ENCODE assay signal across 14 cellular contexts in the genomic region with DNA sequence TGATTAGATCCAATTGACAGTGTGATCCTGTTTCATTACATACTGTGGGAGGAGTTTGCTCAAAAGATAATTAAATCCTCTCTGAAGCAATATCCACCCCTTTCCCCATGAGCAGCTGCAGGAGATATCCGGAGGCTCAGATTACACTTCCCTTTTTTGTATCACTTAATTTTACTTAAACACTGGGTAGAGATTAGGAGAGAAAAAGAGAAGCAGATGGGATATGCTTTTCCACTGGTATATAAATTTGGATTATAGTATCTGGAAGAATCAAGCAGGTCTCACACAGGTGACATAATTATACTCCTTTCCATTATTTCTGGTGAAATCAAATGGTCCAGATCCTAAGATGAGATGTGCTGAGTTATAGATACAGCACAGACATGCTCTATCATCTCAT.
A peak's percentile ranks its signal among the peaks of the same experiment; 100 is the strongest.
DNase-seq lines count a peak whose midpoint lies in the region; ATAC-seq, FAIRE-seq and TF ChIP-seq lines count a peak whose summit lies in the region.
"Had no signal": no experiment of that assay in that cellular context is flagged by ENCODE, and none has a peak within 500 bp of the region (broad histone marks: within the 10 kb centered on the region; RNA-seq: fewer than 3 reads in every experiment).

No MANE protein-coding gene starts in this region.

- H3K4me1 ChIP-seq in OCI-LY3 (ENCODE audit: low read length) = peaks cover 18% of the 10 kb centered on the region
- H3K4me1 ChIP-seq: adrenal gland, gastrocnemius medialis had no signal

- H3K36me3 ChIP-seq in OCI-LY3 (replicated peaks; ENCODE audit: low read depth, low read length) = no peaks in the 10 kb centered on the region
- H3K36me3 ChIP-seq: adrenal gland, gastrocnemius medialis, MG63, thoracic aorta had no signal

- H3K4me2 ChIP-seq in OCI-LY3 (ENCODE audit: low read length) = peak overlapping the region; percentile 45

- no peak overlapping the region for H3K9ac ChIP-seq in OCI-LY3 (ENCODE audit: low read length)

- TF ChIP-seq POLR2A in GM12891 (IDR thresholded peaks at IDR 0.05; ENCODE audit: low read depth, low read length) = no peak

- H3K79me2 ChIP-seq in OCI-LY3 (ENCODE audit: low read length) = no peaks in the 10 kb centered on the region

- H3K9me3 ChIP-seq in OCI-LY3 (ENCODE audit: insufficient read depth, low read length) = no peaks in the 10 kb centered on the region
- H3K9me3 ChIP-seq: adrenal gland, gastrocnemius medialis, MG63, thoracic aorta had no signal

- H3K4me3 Mint-ChIP-seq in nephron progenitor cell = no peak overlapping the region
- H3K4me3 Mint-ChIP-seq: naive thymus-derived CD8-positive, alpha-beta T cell had no signal

- no peaks in the 10 kb centered on the region for H3K36me3 Mint-ChIP-seq in nephron progenitor cell (ENCODE audit: low read depth)
- H3K36me3 Mint-ChIP-seq: naive thymus-derived CD8-positive, alpha-beta T cell had no signal

- no peak for FAIRE-seq in GM12891 (lab: Jason Lieb, UNC)

- no peak overlapping the region for H2AFZ ChIP-seq in OCI-LY3 (ENCODE audit: low read depth, low read length)

- H4K20me1 ChIP-seq in OCI-LY3 (ENCODE audit: insufficient read depth, low read length) = no peaks in the 10 kb centered on the region

- H3K27ac Mint-ChIP-seq in nephron progenitor cell = no peak overlapping the region
- H3K27ac Mint-ChIP-seq: naive thymus-derived CD8-positive, alpha-beta T cell had no signal

- DNase-seq in GM12891 (ENCODE audit: insufficient read length, low spot score) (no peak), NCI-H146 treated with DMSO at 0.1 percent for 48 hours (lab: John Stamatoyannopoulos, UW; ENCODE audit: unreplicated experiment) (peak; percentile 99), iris pigment epithelial cell (ENCODE audit: low read depth) (peak; percentile 11), nephron progenitor cell (no peak), HT-29 (ENCODE audit: low spot score) (no peak)
- DNase-seq: activated T-cell treated with anti-CD3 and anti-CD28 coated beads for 4 hours; adrenal gland; gastrocnemius medialis; MG63; naive thymus-derived CD8-positive, alpha-beta T cell had no signal

- no peaks in the 10 kb centered on the region for H3K9me3 Mint-ChIP-seq in nephron progenitor cell
- H3K9me3 Mint-ChIP-seq: naive thymus-derived CD8-positive, alpha-beta T cell had no signal

- 0 out of 2 replicates have a peak overlapping the region, but pooled peaks have one; percentile 14 for H3K4me3 ChIP-seq in OCI-LY3 (ENCODE audit: low read length)
- H3K4me3 ChIP-seq: adrenal gland, gastrocnemius medialis, MG63, thoracic aorta had no signal

- peaks cover 8% of the 10 kb centered on the region for H3K4me1 Mint-ChIP-seq in nephron progenitor cell
- H3K4me1 Mint-ChIP-seq: naive thymus-derived CD8-positive, alpha-beta T cell had no signal

- H3K27me3 Mint-ChIP-seq in nephron progenitor cell (ENCODE audit: low read depth, poor library complexity) = no peaks in the 10 kb centered on the region

- ATAC-seq in GM18868 (IDR thresholded peaks at IDR 0.05; ENCODE audit: unreplicated experiment) = no peak
- ATAC-seq: gastrocnemius medialis; naive thymus-derived CD8-positive, alpha-beta T cell had no signal

- 0 out of 2 replicates have a peak overlapping the region, but pooled peaks have one; percentile 0 for H3K27ac ChIP-seq in OCI-LY3 (ENCODE audit: low read length)
- H3K27ac ChIP-seq: adrenal gland, gastrocnemius medialis, RWPE1, thoracic aorta had no signal

- no peak for TF ChIP-seq CTCF in OCI-LY3 (IDR thresholded peaks at IDR 0.05; ENCODE audit: low read depth, low read length)
- TF ChIP-seq CTCF in nephron progenitor cell (IDR thresholded peaks at IDR 0.05) = no peak

- H3K27me3 ChIP-seq in OCI-LY3 (ENCODE audit: low read depth, low read length) = no peaks in the 10 kb centered on the region
- H3K27me3 ChIP-seq: adrenal gland, gastrocnemius medialis, MG63 had no signal

TF ChIP-seq in GM12891, 5 proteins besides CTCF, POLR2A, EP300 and RAD21:
- no peak for TF ChIP-seq POLR2AphosphoS5 (IDR thresholded peaks at IDR 0.05; ENCODE audit: low read depth, low read length)
- TF ChIP-seq PAX5 (IDR thresholded peaks at IDR 0.05; ENCODE audit: insufficient read depth, low read length, severe bottlenecking) = no peak
- peak; percentile 29; the same call in 1 of the 2 replicates for TF ChIP-seq SPI1 (IDR thresholded peaks at IDR 0.05; ENCODE audit: low read depth, low read length)
TF ChIP-seq in GM12891: peak in this region for 1.

Comparison
In these comparisons a context has a peak if more than half of its experiments do, and no peak if none do; other contexts are left out.
1. DNase-seq: peak in NCI-H146 treated with DMSO at 0.1 percent for 48 hours (single experiment) and iris pigment epithelial cell (single experiment); none in GM12891 (single experiment), nephron progenitor cell (single experiment) and HT-29 (single experiment).